ENCODE assay signal across 12 cellular contexts in the genomic region with DNA sequence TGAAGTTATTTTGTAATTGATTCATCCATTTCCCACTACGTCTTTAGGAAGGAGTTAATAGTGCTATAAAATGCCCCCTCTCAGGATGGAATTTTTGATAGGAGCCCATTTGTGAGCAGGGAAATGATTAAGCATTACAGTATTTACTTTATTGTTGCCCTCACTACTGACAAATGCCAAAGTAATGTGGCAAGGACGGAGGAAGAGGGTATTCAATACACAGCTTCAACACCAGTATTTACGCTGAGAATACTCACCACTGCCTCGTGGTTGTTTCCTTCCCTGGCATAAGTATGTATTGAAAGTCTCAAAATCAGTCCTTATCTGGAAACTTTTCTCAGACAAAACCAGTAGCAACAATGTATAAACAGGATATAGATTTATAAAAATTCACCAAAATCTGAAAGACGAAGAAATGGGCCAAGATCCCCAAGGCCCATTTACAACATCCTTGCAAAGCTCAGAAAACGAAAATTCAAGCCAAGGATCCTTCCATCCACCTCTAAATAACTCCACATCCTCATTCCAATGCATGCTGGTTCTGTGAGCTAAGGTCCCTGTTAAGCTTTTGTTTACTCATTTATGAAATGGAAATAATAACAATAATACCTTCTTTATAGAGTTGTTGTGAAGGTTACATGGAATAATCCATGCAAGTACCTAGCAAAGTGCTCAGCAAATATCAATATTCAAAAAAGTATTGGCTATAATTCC. TPM values are rescaled to one million over a fixed set of nuclear protein-coding genes. Genes with fewer than 3 reads are reported as not detected.
DNase-seq lines count a peak whose midpoint lies in the region; ATAC-seq and TF ChIP-seq lines count a peak whose summit lies in the region.
"Had no signal": no experiment of that assay in that cellular context is flagged by ENCODE, and none has a peak within 500 bp of the region (broad histone marks: within the 10 kb centered on the region; RNA-seq: fewer than 3 reads in every experiment).

No MANE protein-coding gene starts in this region.

- DNase-seq in LoVo (ENCODE audit: low spot score) (peak; percentile 78), brain microvascular endothelial cell (no peak), lower lobe of right lung (no peak), NCI-H2171 (lab: John Stamatoyannopoulos, UW) (no peak), Caco-2 (no peak), glutamatergic neuron (no peak)
- DNase-seq: activated naive CD8-positive, alpha-beta T cell treated with anti-CD3 and anti-CD28 coated beads for 36 hours; NCI-H187 treated with DMSO at 0.1 percent for 48 hours; RPMI8226; stimulated activated CD4-positive, alpha-beta T cell treated with anti-CD3 and anti-CD28 coated beads, Interleukin-1b, Interleukin-23, amount 100 ng/mL, for 48 hours had no signal

- H3K4me3 Mint-ChIP-seq in Caco-2 (ENCODE audit: unreplicated experiment) (no peak overlapping the region), glutamatergic neuron (ENCODE audit: unreplicated experiment) (no peak overlapping the region)
- H3K4me3 Mint-ChIP-seq: activated naive CD8-positive, alpha-beta T cell treated with anti-CD3 and anti-CD28 coated beads for 36 hours had no signal

- peaks cover 5% of the 10 kb centered on the region for H3K4me1 ChIP-seq in lower lobe of right lung
- peaks cover 32% of the 10 kb centered on the region for H3K4me1 ChIP-seq in Caco-2

- in situ Hi-C loops in brain microvascular endothelial cell (cut with HindIII; ENCODE audit: low pct_ligation_motif_present, low sequenced_read_pairs), result no loop called here

- H3K9me3 ChIP-seq in lower lobe of right lung, result no peaks in the 10 kb centered on the region
- H3K9me3 ChIP-seq in Caco-2, result no peaks in the 10 kb centered on the region
- H3K9me3 ChIP-seq: esophagus muscularis mucosa had no signal

- peaks cover 16% of the 10 kb centered on the region for H3K4me1 Mint-ChIP-seq in Caco-2 (ENCODE audit: low read depth, unreplicated experiment)
- H3K4me1 Mint-ChIP-seq in glutamatergic neuron (ENCODE audit: low read depth, unreplicated experiment), result peaks cover 22% of the 10 kb centered on the region

- H3K27me3 ChIP-seq in brain microvascular endothelial cell (replicated peaks) (no peaks in the 10 kb centered on the region), lower lobe of right lung (ENCODE audit: low read depth) (no peaks in the 10 kb centered on the region), Caco-2 (replicated peaks; ENCODE audit: control insufficient read depth, insufficient read depth, low read length) (no peaks in the 10 kb centered on the region)
- H3K27me3 ChIP-seq: esophagus muscularis mucosa had no signal

- H3K27ac ChIP-seq in brain microvascular endothelial cell (peak overlapping the region; percentile 88), lower lobe of right lung (peak overlapping the region; percentile 7)

- TF ChIP-seq CTCF in brain microvascular endothelial cell (IDR thresholded peaks at IDR 0.05; ENCODE audit: low read depth, low read length, missing control alignments), result no peak
- no peak for TF ChIP-seq CTCF in lower lobe of right lung (IDR thresholded peaks at IDR 0.05)
- no peak for TF ChIP-seq CTCF in Caco-2 (IDR thresholded peaks at IDR 0.05; ENCODE audit: insufficient read depth in 1 of 2, low read depth in 1 of 2, low read length in 1 of 2, severe bottlenecking in 1 of 2, unreplicated experiment in 1 of 2)
- TF ChIP-seq CTCF in glutamatergic neuron (IDR thresholded peaks at IDR 0.05; ENCODE audit: partially characterized antibody, unreplicated experiment), result no peak

- no peaks in the 10 kb centered on the region for H3K27me3 Mint-ChIP-seq in Caco-2 (ENCODE audit: insufficient read depth, unreplicated experiment)
- peaks cover 2% of the 10 kb centered on the region for H3K27me3 Mint-ChIP-seq in glutamatergic neuron (ENCODE audit: unreplicated experiment)
- H3K27me3 Mint-ChIP-seq: activated naive CD8-positive, alpha-beta T cell treated with anti-CD3 and anti-CD28 coated beads for 36 hours had no signal

- peaks cover 63% of the 10 kb centered on the region for H3K36me3 Mint-ChIP-seq in Caco-2 (ENCODE audit: insufficient read depth, unreplicated experiment)
- no peaks in the 10 kb centered on the region for H3K36me3 Mint-ChIP-seq in glutamatergic neuron (ENCODE audit: unreplicated experiment)

- intact Hi-C loops in lower lobe of right lung (cut with DNase I), result no loop called here
- intact Hi-C loops in Caco-2 (cut with micrococcal nuclease; ENCODE audit: unreplicated experiment), result loop anchor here (2.0 kb wide), 1 partner anchor 26 kb away; no protein-coding TSS in a partner anchor

- CTCF ChIA-PET in Caco-2 (lab: Charles Lee), result no interaction called here

- POLR2A ChIA-PET in Caco-2 (lab: Charles Lee), result no interaction called here

- BruUV-seq in Caco-2 (replicated peaks; lab: Mats Ljungman, UMichigan), result no TSS peak

- no peak for ATAC-seq in lower lobe of right lung
- ATAC-seq in HG03175 (IDR thresholded peaks at IDR 0.05; ENCODE audit: unreplicated experiment), result no peak

- peaks cover 5% of the 10 kb centered on the region for H3K36me3 ChIP-seq in brain microvascular endothelial cell (replicated peaks)
- peaks cover 15% of the 10 kb centered on the region for H3K36me3 ChIP-seq in lower lobe of right lung
- H3K36me3 ChIP-seq in Caco-2 (ENCODE audit: control insufficient read depth, insufficient read depth, low read length), result peaks cover 1% of the 10 kb centered on the region

- H3K9me3 Mint-ChIP-seq in Caco-2 (ENCODE audit: unreplicated experiment) (no peaks in the 10 kb centered on the region), glutamatergic neuron (ENCODE audit: unreplicated experiment) (peaks cover 7% of the 10 kb centered on the region)
- H3K9me3 Mint-ChIP-seq: activated naive CD8-positive, alpha-beta T cell treated with anti-CD3 and anti-CD28 coated beads for 36 hours had no signal

- H3K4me3 ChIP-seq in brain microvascular endothelial cell (ENCODE audit: low read depth, low read length), result no peak overlapping the region
- H3K4me3 ChIP-seq in lower lobe of right lung, result no peak overlapping the region
- no peak overlapping the region for H3K4me3 ChIP-seq in Caco-2 (ENCODE audit: low read depth, low read length)
- H3K4me3 ChIP-seq: esophagus muscularis mucosa had no signal

- H3K27ac Mint-ChIP-seq in Caco-2 (ENCODE audit: unreplicated experiment) (no peak overlapping the region), glutamatergic neuron (ENCODE audit: unreplicated experiment) (no peak overlapping the region)
- H3K27ac Mint-ChIP-seq: activated naive CD8-positive, alpha-beta T cell treated with anti-CD3 and anti-CD28 coated beads for 36 hours had no signal

RNA-seq across cellular contexts. Expression of gene FEZ2, which starts 29.3 kb away (rescaled TPM):
- 44.0 TPM for total RNA-seq in lower lobe of right lung
- total RNA-seq in Caco-2 (2022), result 50.5 and 55.8 TPM in 2 replicates
- 47.3 TPM for total RNA-seq in glutamatergic neuron (ENCODE audit: unreplicated experiment)
